ENCODE assay signal across 8 cellular contexts in genomic region chr19:58556633-58557252, GRCh38. TPM values are rescaled to one million over a fixed set of nuclear protein-coding genes. Genes with fewer than 3 reads are reported as not detected.
DNase-seq lines count a peak whose midpoint lies in the region; ATAC-seq, FAIRE-seq and TF ChIP-seq lines count a peak whose summit lies in the region.

No MANE protein-coding gene starts in this region.

- WGBS in HepG2 (ENCODE audit: low lambda C conversion rate): 68% methylated on average over 8 of the region's 11 CpGs
- WGBS in thymus: 84% methylated on average over 11 of the region's 11 CpGs

- H3K9me3 ChIP-seq in HepG2 (ENCODE audit: low read length) (no peaks in the 10 kb centered on the region), thymus (ENCODE audit: control insufficient read depth) (no peaks in the 10 kb centered on the region)

- POLR2A ChIA-PET in activated naive CD8-positive, alpha-beta T cell treated with anti-CD3 and anti-CD28 coated beads, Interleukin-2, amount 10 ng/mL, durations not matched to agents 7 days and 5 days (lab: Charles Lee): interaction anchor here (0.8 to 4.8 kb wide), 4 partner anchors 12 to 38 kb away, joined by 3 to 28 read pairs (median 4); partner anchors contain the start of genes TRIM28 and ZBTB45
- POLR2A ChIA-PET in HepG2 (lab: Yijun Ruan, JAX): interaction anchor here (0.7 kb wide), 1 partner anchor 13 kb away, joined by 4 read pairs; the partner anchor contains the start of gene TRIM28

- H3K4me1 ChIP-seq in HepG2 (ENCODE audit: insufficient read depth, low read length): peaks cover 43% of the 10 kb centered on the region
- peaks cover 32% of the 10 kb centered on the region for H3K4me1 ChIP-seq in thymus (ENCODE audit: control insufficient read depth, insufficient read depth, low read length)

- peaks cover 26% of the 10 kb centered on the region for H3K36me3 Mint-ChIP-seq in activated naive CD8-positive, alpha-beta T cell treated with anti-CD3 and anti-CD28 coated beads, Interleukin-2, amount 10 ng/mL, durations not matched to agents 7 days and 5 days

- CTCF ChIA-PET in HepG2 (lab: Yijun Ruan, JAX; ENCODE audit: low intra/inter-chr PET ratio, low total read pairs): no interaction called here

- no peaks in the 10 kb centered on the region for H3K9me3 Mint-ChIP-seq in activated naive CD8-positive, alpha-beta T cell treated with anti-CD3 and anti-CD28 coated beads, Interleukin-2, amount 10 ng/mL, durations not matched to agents 7 days and 5 days

- peak overlapping the region; percentile 96 for H3K4me3 Mint-ChIP-seq in activated naive CD8-positive, alpha-beta T cell treated with anti-CD3 and anti-CD28 coated beads, Interleukin-2, amount 10 ng/mL, durations not matched to agents 7 days and 5 days

- H2AFZ ChIP-seq in HepG2 (ENCODE audit: low read length): no peak overlapping the region

- peak overlapping the region; percentile 98 for H3K9ac ChIP-seq in HepG2 (ENCODE audit: insufficient read depth, low read depth, low read length)

- peaks cover 43% of the 10 kb centered on the region for H3K4me1 Mint-ChIP-seq in activated naive CD8-positive, alpha-beta T cell treated with anti-CD3 and anti-CD28 coated beads, Interleukin-2, amount 10 ng/mL, durations not matched to agents 7 days and 5 days

- no peak for ATAC-seq in activated naive CD8-positive, alpha-beta T cell treated with anti-CD3 and anti-CD28 coated beads, Interleukin-2, amount 10 ng/mL, durations not matched to agents 7 days and 5 days (ENCODE audit: low read depth)
- ATAC-seq in HepG2: no peak

- H3K27me3 Mint-ChIP-seq in activated naive CD8-positive, alpha-beta T cell treated with anti-CD3 and anti-CD28 coated beads, Interleukin-2, amount 10 ng/mL, durations not matched to agents 7 days and 5 days: no peaks in the 10 kb centered on the region

- peaks cover 34% of the 10 kb centered on the region for H3K79me2 ChIP-seq in HepG2 (ENCODE audit: insufficient read depth, low read length)

- TF ChIP-seq EP300 in HepG2 (IDR thresholded peaks at IDR 0.05; ENCODE audit: low read depth in 2 of 2, low read length in 2 of 2) (no peak), HepG2 (CRISPR knock-in tag; IDR thresholded peaks at IDR 0.05; ENCODE audit: borderline replicate concordance) (no peak)

- no peak for FAIRE-seq in HepG2 (lab: Jason Lieb, UNC)

- H3K4me3 ChIP-seq in HepG2 (replicated peaks in 1 of 3; ENCODE audit: insufficient read depth in 1 of 3, low read depth in 2 of 3, low read length in 3 of 3) (peak overlapping the region; percentile 81 to 84 (median 84); a peak in 5 of 6 replicates), thymus (ENCODE audit: low read length) (no peak overlapping the region)

- DNase-seq in activated CD8-positive, alpha-beta memory T cell treated with anti-CD3 and anti-CD28 coated beads, Interleukin-2, amount 50 U/mL, for 48 hours: peak; percentile 56
- DNase-seq in activated CD8-positive, alpha-beta memory T cell treated with anti-CD3 and anti-CD28 coated beads for 24 hours: no peak
- DNase-seq in activated naive CD8-positive, alpha-beta T cell treated with anti-CD3 and anti-CD28 coated beads, Interleukin-2, amount 10 ng/mL, durations not matched to agents 7 days and 5 days: no peak
- DNase-seq in HepG2 (ENCODE audit: low spot score) (no peak), RPMI8226 (no peak), midbrain (lab: John Stamatoyannopoulos, UW) (no peak), NCI-H1436 treated with DMSO at 0.1 percent for 48 hours (lab: John Stamatoyannopoulos, UW) (no peak)

- no TSS peak for BruUV-seq in HepG2 (replicated peaks; lab: Mats Ljungman, UMichigan)

- intact Hi-C loops in HepG2 (cut with micrococcal nuclease; ENCODE audit: unreplicated experiment): no loop called here

- H4K20me1 ChIP-seq in HepG2 (ENCODE audit: insufficient read depth, low read length): no peaks in the 10 kb centered on the region

- TF ChIP-seq RAD21 in HepG2 (CRISPR knock-in tag; IDR thresholded peaks at IDR 0.05): no peak

- no peak for TF ChIP-seq POLR2A in HepG2 (IDR thresholded peaks at IDR 0.05; ENCODE audit: insufficient read depth in 1 of 2, low read depth in 2 of 2, low read length in 2 of 2)

- H3K4me2 ChIP-seq in HepG2 (ENCODE audit: low read depth, low read length): peak overlapping the region; percentile 92

- in situ Hi-C loops in HepG2 (cut with HindIII; ENCODE audit: extremely low pct_ligation_motif_present, low pct_unique_long_range_greater_than_20kb): no loop called here

- peaks cover 9 to 18% of the 10 kb centered on the region in 2 experiments for H3K36me3 ChIP-seq in HepG2 (replicated peaks in 1 of 2; ENCODE audit: control insufficient read depth in 1 of 2, insufficient read depth in 2 of 2, low read length in 2 of 2)
- peaks cover 27% of the 10 kb centered on the region for H3K36me3 ChIP-seq in thymus (ENCODE audit: control insufficient read depth, insufficient read depth)

- TF ChIP-seq CTCF in HepG2 (CRISPR knock-in tag; IDR thresholded peaks at IDR 0.05): no peak

- H3K27ac ChIP-seq in HepG2 (ENCODE audit: extremely low read length, insufficient read depth, low read length) (no peak overlapping the region), thymus (ENCODE audit: low read depth) (peak overlapping the region; percentile 52)

- H3K27ac Mint-ChIP-seq in activated naive CD8-positive, alpha-beta T cell treated with anti-CD3 and anti-CD28 coated beads, Interleukin-2, amount 10 ng/mL, durations not matched to agents 7 days and 5 days: peak overlapping the region; percentile 98

- H3K27me3 ChIP-seq in HepG2 (ENCODE audit: control insufficient read depth in 1 of 2, insufficient read depth in 2 of 2, low read length in 2 of 2) (no peaks in the 10 kb centered on the region), thymus (ENCODE audit: control insufficient read depth, insufficient read depth) (peaks cover under 1% of the 10 kb centered on the region)

RNA-seq across cellular contexts. Expression of gene UBE2M, which starts 1.7 kb away (rescaled TPM):
- 10 to 100 TPM; 79.5 to 81.2 TPM for total RNA-seq in activated naive CD8-positive, alpha-beta T cell treated with anti-CD3 and anti-CD28 coated beads, Interleukin-2, amount 10 ng/mL, durations not matched to agents 7 days and 5 days
- 29.5 and 36.2 TPM in 2 replicates for total RNA-seq in HepG2 (2016; rRNA removed; fragmentation: Illumina TruSeq; extraction: Trizol)
- 14.2 and 15.5 TPM in 2 replicates for total RNA-seq in HepG2 (2016; cell fraction: cytosol; rRNA removed; fragmentation: Illumina TruSeq; extraction: Trizol; ENCODE audit: low read depth)
- 25.4 and 36.1 TPM in 2 replicates for total RNA-seq in HepG2 (2016; cell fraction: insoluble cytoplasmic fraction; rRNA removed; fragmentation: Illumina TruSeq; extraction: Trizol)
- total RNA-seq in HepG2 (2016; cell fraction: membrane; rRNA removed; fragmentation: Illumina TruSeq; extraction: Trizol): 26.0 and 30.0 TPM in 2 replicates
- 14.4 and 19.6 TPM in 2 replicates for total RNA-seq in HepG2 (2016; cell fraction: nucleus; rRNA removed; fragmentation: Illumina TruSeq; extraction: Trizol)
- 50.3 and 55.5 TPM in 2 replicates for polyA plus RNA-seq in HepG2 (2011; rRNA removed)
- polyA plus RNA-seq in HepG2 (2011; cell fraction: cytosol; rRNA removed): 32.0 and 34.7 TPM in 2 replicates
- polyA plus RNA-seq in HepG2 (2011; cell fraction: nucleus; rRNA removed): 59.9 and 61.9 TPM in 2 replicates
- 47.3 and 47.7 TPM in 2 replicates for polyA plus RNA-seq in HepG2 (2012)
- polyA plus RNA-seq in HepG2 (2016; cell fraction: cytosol; fragmentation: Illumina TruSeq; extraction: Trizol; ENCODE audit: low read depth): 22.8 and 27.9 TPM in 2 replicates
- polyA plus RNA-seq in HepG2 (2016; cell fraction: insoluble cytoplasmic fraction; fragmentation: Illumina TruSeq; extraction: Trizol; ENCODE audit: low read depth): 54.2 and 62.5 TPM in 2 replicates
- polyA plus RNA-seq in HepG2 (2016; cell fraction: membrane; fragmentation: Illumina TruSeq; extraction: Trizol; ENCODE audit: low read depth): 30.4 and 40.6 TPM in 2 replicates
- polyA plus RNA-seq in HepG2 (2016; cell fraction: nucleus; fragmentation: Illumina TruSeq; extraction: Trizol; ENCODE audit: insufficient read depth, low read depth): 53.2 and 66.7 TPM in 2 replicates
- 39.7 and 154 TPM in 2 replicates for polyA minus RNA-seq in HepG2 (2011; rRNA and poly(A)+ RNA removed; ENCODE audit: low replicate concordance)
- 26.9 and 27.3 TPM in 2 replicates for polyA minus RNA-seq in HepG2 (2011; cell fraction: cytosol; rRNA and poly(A)+ RNA removed)
- 20.8 and 23.0 TPM in 2 replicates for polyA minus RNA-seq in HepG2 (2011; cell fraction: nucleus; rRNA and poly(A)+ RNA removed)
- polyA plus RNA-seq in thymus: 43.9 TPM

RNA-seq across cellular contexts. Expression of gene CHMP2A, which starts 1.8 kb away (rescaled TPM):
- total RNA-seq in activated naive CD8-positive, alpha-beta T cell treated with anti-CD3 and anti-CD28 coated beads, Interleukin-2, amount 10 ng/mL, durations not matched to agents 7 days and 5 days: 100 to 1,000 TPM in 1 of 2 experiments, 10 to 100 TPM in 1; 99.0 to 111 TPM
- total RNA-seq in HepG2 (2016; rRNA removed; fragmentation: Illumina TruSeq; extraction: Trizol): 55.0 and 70.9 TPM in 2 replicates
- 45.6 and 61.8 TPM in 2 replicates for total RNA-seq in HepG2 (2016; cell fraction: cytosol; rRNA removed; fragmentation: Illumina TruSeq; extraction: Trizol; ENCODE audit: low read depth)
- 56.2 and 72.4 TPM in 2 replicates for total RNA-seq in HepG2 (2016; cell fraction: insoluble cytoplasmic fraction; rRNA removed; fragmentation: Illumina TruSeq; extraction: Trizol)
- 35.3 and 50.0 TPM in 2 replicates for total RNA-seq in HepG2 (2016; cell fraction: membrane; rRNA removed; fragmentation: Illumina TruSeq; extraction: Trizol)
- 22.1 and 25.7 TPM in 2 replicates for total RNA-seq in HepG2 (2016; cell fraction: nucleus; rRNA removed; fragmentation: Illumina TruSeq; extraction: Trizol)
- 49.7 and 51.4 TPM in 2 replicates for polyA plus RNA-seq in HepG2 (2011; rRNA removed)
- 61.9 and 66.7 TPM in 2 replicates for polyA plus RNA-seq in HepG2 (2011; cell fraction: cytosol; rRNA removed)
- 108 and 113 TPM in 2 replicates for polyA plus RNA-seq in HepG2 (2011; cell fraction: nucleus; rRNA removed)
- polyA plus RNA-seq in HepG2 (2012): 41.7 and 46.0 TPM in 2 replicates
- 56.7 and 73.4 TPM in 2 replicates for polyA plus RNA-seq in HepG2 (2016; cell fraction: cytosol; fragmentation: Illumina TruSeq; extraction: Trizol; ENCODE audit: low read depth)
- 88.0 and 94.2 TPM in 2 replicates for polyA plus RNA-seq in HepG2 (2016; cell fraction: insoluble cytoplasmic fraction; fragmentation: Illumina TruSeq; extraction: Trizol; ENCODE audit: low read depth)
- 38.7 and 48.0 TPM in 2 replicates for polyA plus RNA-seq in HepG2 (2016; cell fraction: membrane; fragmentation: Illumina TruSeq; extraction: Trizol; ENCODE audit: low read depth)
- polyA plus RNA-seq in HepG2 (2016; cell fraction: nucleus; fragmentation: Illumina TruSeq; extraction: Trizol; ENCODE audit: insufficient read depth, low read depth): 55.6 and 56.2 TPM in 2 replicates
- 46.3 and 131 TPM in 2 replicates for polyA minus RNA-seq in HepG2 (2011; rRNA and poly(A)+ RNA removed; ENCODE audit: low replicate concordance)
- polyA minus RNA-seq in HepG2 (2011; cell fraction: cytosol; rRNA and poly(A)+ RNA removed): 25.4 and 27.7 TPM in 2 replicates
- 21.0 and 24.5 TPM in 2 replicates for polyA minus RNA-seq in HepG2 (2011; cell fraction: nucleus; rRNA and poly(A)+ RNA removed)
- 131 TPM for polyA plus RNA-seq in thymus

RNA-seq across cellular contexts. Expression of gene TRIM28, which starts 12.9 kb away (rescaled TPM):
- total RNA-seq in activated naive CD8-positive, alpha-beta T cell treated with anti-CD3 and anti-CD28 coated beads, Interleukin-2, amount 10 ng/mL, durations not matched to agents 7 days and 5 days: 100 to 1,000 TPM; 409 to 412 TPM
- total RNA-seq in HepG2 (2016; rRNA removed; fragmentation: Illumina TruSeq; extraction: Trizol): 302 and 361 TPM in 2 replicates
- 29.3 and 34.8 TPM in 2 replicates for total RNA-seq in HepG2 (2016; cell fraction: cytosol; rRNA removed; fragmentation: Illumina TruSeq; extraction: Trizol; ENCODE audit: low read depth)
- 282 and 373 TPM in 2 replicates for total RNA-seq in HepG2 (2016; cell fraction: insoluble cytoplasmic fraction; rRNA removed; fragmentation: Illumina TruSeq; extraction: Trizol)
- total RNA-seq in HepG2 (2016; cell fraction: membrane; rRNA removed; fragmentation: Illumina TruSeq; extraction: Trizol): 118 and 119 TPM in 2 replicates
- total RNA-seq in HepG2 (2016; cell fraction: nucleus; rRNA removed; fragmentation: Illumina TruSeq; extraction: Trizol): 266 and 307 TPM in 2 replicates
- 439 and 461 TPM in 2 replicates for polyA plus RNA-seq in HepG2 (2011; rRNA removed)
- 192 and 284 TPM in 2 replicates for polyA plus RNA-seq in HepG2 (2011; cell fraction: cytosol; rRNA removed)
- 913 and 1,149 TPM in 2 replicates for polyA plus RNA-seq in HepG2 (2011; cell fraction: nucleus; rRNA removed)
- 400 and 525 TPM in 2 replicates for polyA plus RNA-seq in HepG2 (2012)
- 31.8 and 43.0 TPM in 2 replicates for polyA plus RNA-seq in HepG2 (2016; cell fraction: cytosol; fragmentation: Illumina TruSeq; extraction: Trizol; ENCODE audit: low read depth)
- 296 and 460 TPM in 2 replicates for polyA plus RNA-seq in HepG2 (2016; cell fraction: insoluble cytoplasmic fraction; fragmentation: Illumina TruSeq; extraction: Trizol; ENCODE audit: low read depth)
- 94.7 and 105 TPM in 2 replicates for polyA plus RNA-seq in HepG2 (2016; cell fraction: membrane; fragmentation: Illumina TruSeq; extraction: Trizol; ENCODE audit: low read depth)
- 574 and 592 TPM in 2 replicates for polyA plus RNA-seq in HepG2 (2016; cell fraction: nucleus; fragmentation: Illumina TruSeq; extraction: Trizol; ENCODE audit: insufficient read depth, low read depth)
- polyA minus RNA-seq in HepG2 (2011; rRNA and poly(A)+ RNA removed; ENCODE audit: low replicate concordance): 1,983 and 2,170 TPM in 2 replicates
- polyA minus RNA-seq in HepG2 (2011; cell fraction: cytosol; rRNA and poly(A)+ RNA removed): 465 and 488 TPM in 2 replicates
- 351 and 419 TPM in 2 replicates for polyA minus RNA-seq in HepG2 (2011; cell fraction: nucleus; rRNA and poly(A)+ RNA removed)
- 220 TPM for polyA plus RNA-seq in thymus

RNA-seq across cellular contexts. Expression of gene MZF1, which starts 16.4 kb away (rescaled TPM):
- total RNA-seq in activated naive CD8-positive, alpha-beta T cell treated with anti-CD3 and anti-CD28 coated beads, Interleukin-2, amount 10 ng/mL, durations not matched to agents 7 days and 5 days: 10 to 100 TPM; 31.3 to 31.7 TPM
- 1.3 and 3.1 TPM in 2 replicates for total RNA-seq in HepG2 (2016; rRNA removed; fragmentation: Illumina TruSeq; extraction: Trizol)
- 0.97 and 1.1 TPM in 2 replicates for total RNA-seq in HepG2 (2016; cell fraction: cytosol; rRNA removed; fragmentation: Illumina TruSeq; extraction: Trizol; ENCODE audit: low read depth)
- total RNA-seq in HepG2 (2016; cell fraction: insoluble cytoplasmic fraction; rRNA removed; fragmentation: Illumina TruSeq; extraction: Trizol): 1.0 and 3.4 TPM in 2 replicates
- total RNA-seq in HepG2 (2016; cell fraction: membrane; rRNA removed; fragmentation: Illumina TruSeq; extraction: Trizol): 1.1 and 1.4 TPM in 2 replicates
- total RNA-seq in HepG2 (2016; cell fraction: nucleus; rRNA removed; fragmentation: Illumina TruSeq; extraction: Trizol): 3.8 and 4.3 TPM in 2 replicates
- 8.1 and 10.0 TPM in 2 replicates for polyA plus RNA-seq in HepG2 (2011; rRNA removed)
- 3.4 and 6.6 TPM in 2 replicates for polyA plus RNA-seq in HepG2 (2011; cell fraction: cytosol; rRNA removed)
- polyA plus RNA-seq in HepG2 (2011; cell fraction: nucleus; rRNA removed): 73.5 and 84.6 TPM in 2 replicates
- polyA plus RNA-seq in HepG2 (2012): 4.8 and 6.6 TPM in 2 replicates
- 0.12 and 0.23 TPM in 2 replicates for polyA plus RNA-seq in HepG2 (2016; cell fraction: cytosol; fragmentation: Illumina TruSeq; extraction: Trizol; ENCODE audit: low read depth)
- polyA plus RNA-seq in HepG2 (2016; cell fraction: insoluble cytoplasmic fraction; fragmentation: Illumina TruSeq; extraction: Trizol; ENCODE audit: low read depth): 1.3 and 1.5 TPM in 2 replicates
- 0.18 and 0.57 TPM in 2 replicates for polyA plus RNA-seq in HepG2 (2016; cell fraction: membrane; fragmentation: Illumina TruSeq; extraction: Trizol; ENCODE audit: low read depth)
- polyA plus RNA-seq in HepG2 (2016; cell fraction: nucleus; fragmentation: Illumina TruSeq; extraction: Trizol; ENCODE audit: insufficient read depth, low read depth): 15.9 and 16.0 TPM in 2 replicates
- polyA minus RNA-seq in HepG2 (2011; rRNA and poly(A)+ RNA removed; ENCODE audit: low replicate concordance): 12.8 and 32.3 TPM in 2 replicates
- 1.9 and 3.2 TPM in 2 replicates for polyA minus RNA-seq in HepG2 (2011; cell fraction: cytosol; rRNA and poly(A)+ RNA removed)
- 11.1 and 11.8 TPM in 2 replicates for polyA minus RNA-seq in HepG2 (2011; cell fraction: nucleus; rRNA and poly(A)+ RNA removed)
- polyA plus RNA-seq in thymus: 24.7 TPM

RNA-seq across cellular contexts. Expression of gene ZBTB45, which starts 37.1 kb away (rescaled TPM):
- total RNA-seq in activated naive CD8-positive, alpha-beta T cell treated with anti-CD3 and anti-CD28 coated beads, Interleukin-2, amount 10 ng/mL, durations not matched to agents 7 days and 5 days: 10 to 100 TPM; 18.9 to 19.5 TPM
- total RNA-seq in HepG2 (2016; rRNA removed; fragmentation: Illumina TruSeq; extraction: Trizol): 2.0 and 3.7 TPM in 2 replicates
- 1.0 and 1.1 TPM in 2 replicates for total RNA-seq in HepG2 (2016; cell fraction: cytosol; rRNA removed; fragmentation: Illumina TruSeq; extraction: Trizol; ENCODE audit: low read depth)
- total RNA-seq in HepG2 (2016; cell fraction: insoluble cytoplasmic fraction; rRNA removed; fragmentation: Illumina TruSeq; extraction: Trizol): 1.9 and 3.8 TPM in 2 replicates
- 2.8 TPM in 2 replicates for total RNA-seq in HepG2 (2016; cell fraction: membrane; rRNA removed; fragmentation: Illumina TruSeq; extraction: Trizol)
- total RNA-seq in HepG2 (2016; cell fraction: nucleus; rRNA removed; fragmentation: Illumina TruSeq; extraction: Trizol): 2.7 and 3.4 TPM in 2 replicates
- polyA plus RNA-seq in HepG2 (2011; rRNA removed) (3.0 and 3.2 TPM in 2 replicates), thymus (7.2 TPM)
- 1.7 and 2.6 TPM in 2 replicates for polyA plus RNA-seq in HepG2 (2011; cell fraction: cytosol; rRNA removed)
- 10.2 and 12.2 TPM in 2 replicates for polyA plus RNA-seq in HepG2 (2011; cell fraction: nucleus; rRNA removed)
- polyA plus RNA-seq in HepG2 (2012): 2.7 and 4.2 TPM in 2 replicates
- polyA plus RNA-seq in HepG2 (2016; cell fraction: cytosol; fragmentation: Illumina TruSeq; extraction: Trizol; ENCODE audit: low read depth): 0.78 and 0.83 TPM in 2 replicates
- polyA plus RNA-seq in HepG2 (2016; cell fraction: insoluble cytoplasmic fraction; fragmentation: Illumina TruSeq; extraction: Trizol; ENCODE audit: low read depth): 3.5 and 3.8 TPM in 2 replicates
- 2.0 and 2.4 TPM in 2 replicates for polyA plus RNA-seq in HepG2 (2016; cell fraction: membrane; fragmentation: Illumina TruSeq; extraction: Trizol; ENCODE audit: low read depth)
- polyA plus RNA-seq in HepG2 (2016; cell fraction: nucleus; fragmentation: Illumina TruSeq; extraction: Trizol; ENCODE audit: insufficient read depth, low read depth): 6.2 and 6.8 TPM in 2 replicates
- polyA minus RNA-seq in HepG2 (2011; rRNA and poly(A)+ RNA removed; ENCODE audit: low replicate concordance): 6.6 and 8.8 TPM in 2 replicates
- polyA minus RNA-seq in HepG2 (2011; cell fraction: cytosol; rRNA and poly(A)+ RNA removed): 2.9 and 3.8 TPM in 2 replicates
- polyA minus RNA-seq in HepG2 (2011; cell fraction: nucleus; rRNA and poly(A)+ RNA removed): 7.0 and 7.3 TPM in 2 replicates
